ENCODE assay signal across 9 cellular contexts in the genomic region with DNA sequence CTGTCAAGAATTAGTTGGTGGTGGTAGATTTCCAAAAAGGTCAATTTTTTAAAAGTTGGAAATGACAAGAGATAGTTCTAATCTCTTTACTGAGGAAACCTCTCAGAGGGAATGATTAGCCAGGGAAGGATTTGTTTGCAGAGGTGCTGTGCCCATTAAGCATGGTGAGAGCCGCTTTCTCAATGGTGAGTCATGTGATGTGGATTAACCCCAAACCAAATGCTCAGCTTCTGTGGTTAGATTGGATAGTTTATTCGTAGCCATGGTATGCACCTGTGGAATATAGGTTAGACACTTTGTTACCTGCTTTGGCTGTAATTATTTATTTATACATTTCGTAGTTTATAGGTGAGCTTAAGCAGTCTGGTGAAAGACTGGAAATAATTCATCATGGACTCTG. TPM values are rescaled to one million over a fixed set of nuclear protein-coding genes. Genes with fewer than 3 reads are reported as not detected.
DNase-seq lines count a peak whose midpoint lies in the region; FAIRE-seq lines count a peak whose summit lies in the region.
"Had no signal": no experiment of that assay in that cellular context is flagged by ENCODE, and none has a peak within 500 bp of the region (broad histone marks: within the 10 kb centered on the region; RNA-seq: fewer than 3 reads in every experiment).

No MANE protein-coding gene starts in this region.

- peak overlapping the region; percentile 6 for H3K27ac Mint-ChIP-seq in activated CD4-positive, alpha-beta memory T cell treated with anti-CD3 and anti-CD28 coated beads, Interleukin-2, amount 10 ng/mL, durations not matched to agents 7 days and 5 days

- peak; percentile 20 for DNase-seq in stimulated activated CD4-positive, alpha-beta T cell treated with anti-CD3 and anti-CD28 coated beads, Interleukin-4, amount 100 ng/mL, for 24 hours
- DNase-seq in stimulated activated CD4-positive, alpha-beta T cell treated with anti-CD3 and anti-CD28 coated beads, Interleukin-12 subunit alpha, Interleukin-12 subunit beta, amount 100 ng/mL, for 4 hours = no peak
- DNase-seq in activated CD4-positive, alpha-beta memory T cell treated with anti-CD3 and anti-CD28 coated beads, Interleukin-2, amount 10 ng/mL, durations not matched to agents 7 days and 5 days = no peak
- no peak for DNase-seq in activated effector memory CD4-positive, alpha-beta T cell treated with Interleukin-2 at 50 U/mL for 16 hours
- DNase-seq in substantia nigra (lab: John Stamatoyannopoulos, UW) = no peak
- DNase-seq in DMS153 (lab: John Stamatoyannopoulos, UW) = no peak
- DNase-seq in T-helper 9 cell = no peak

- no peaks in the 10 kb centered on the region for H3K27me3 Mint-ChIP-seq in activated CD4-positive, alpha-beta memory T cell treated with anti-CD3 and anti-CD28 coated beads, Interleukin-2, amount 10 ng/mL, durations not matched to agents 7 days and 5 days

- FAIRE-seq in islet of Langerhans (lab: Jason Lieb, UNC) = peak; percentile 84

- H3K36me3 Mint-ChIP-seq in activated CD4-positive, alpha-beta memory T cell treated with anti-CD3 and anti-CD28 coated beads, Interleukin-2, amount 10 ng/mL, durations not matched to agents 7 days and 5 days (ENCODE audit: low read depth) = peaks cover 57% of the 10 kb centered on the region

- no peaks in the 10 kb centered on the region for H3K9me3 Mint-ChIP-seq in activated CD4-positive, alpha-beta memory T cell treated with anti-CD3 and anti-CD28 coated beads, Interleukin-2, amount 10 ng/mL, durations not matched to agents 7 days and 5 days

- CTCF ChIA-PET in activated CD4-positive, alpha-beta memory T cell treated with anti-CD3 and anti-CD28 coated beads, Interleukin-2, amount 10 ng/mL, durations not matched to agents 7 days and 5 days (lab: Charles Lee) = interaction anchor here (1.3 kb wide), 1 partner anchor 119 kb away, joined by 3 read pairs; no protein-coding TSS in a partner anchor

- POLR2A ChIA-PET in activated CD4-positive, alpha-beta memory T cell treated with anti-CD3 and anti-CD28 coated beads, Interleukin-2, amount 10 ng/mL, durations not matched to agents 7 days and 5 days (lab: Charles Lee) = interaction anchor here (1.0 to 1.2 kb wide), 3 partner anchors 8 to 17 kb away, joined by 3 to 4 read pairs (median 3); a partner anchor contains a TSS

- peaks cover 80% of the 10 kb centered on the region for H3K4me1 Mint-ChIP-seq in activated CD4-positive, alpha-beta memory T cell treated with anti-CD3 and anti-CD28 coated beads, Interleukin-2, amount 10 ng/mL, durations not matched to agents 7 days and 5 days

- no peak overlapping the region for H3K27ac ChIP-seq in substantia nigra (ENCODE audit: low read depth, low read length, poor library complexity, severe bottlenecking)
- H3K27ac ChIP-seq: SK-N-MC had no signal

- no peak overlapping the region for H3K4me3 Mint-ChIP-seq in activated CD4-positive, alpha-beta memory T cell treated with anti-CD3 and anti-CD28 coated beads, Interleukin-2, amount 10 ng/mL, durations not matched to agents 7 days and 5 days

RNA-seq across cellular contexts. Expression of a gene that starts 7.1 kb away (rescaled TPM):
- total RNA-seq in activated CD4-positive, alpha-beta memory T cell treated with anti-CD3 and anti-CD28 coated beads, Interleukin-2, amount 10 ng/mL, durations not matched to agents 7 days and 5 days = 100 to 1,000 TPM; 205 to 211 TPM

RNA-seq across cellular contexts. Expression of a gene that starts 38.8 kb away (rescaled TPM):
- 10 to 100 TPM; 20.6 to 20.8 TPM for total RNA-seq in activated CD4-positive, alpha-beta memory T cell treated with anti-CD3 and anti-CD28 coated beads, Interleukin-2, amount 10 ng/mL, durations not matched to agents 7 days and 5 days

RNA-seq across cellular contexts. Expression of a gene that starts 50.6 kb away (rescaled TPM):
- under 1 TPM; 0.58 to 0.63 TPM for total RNA-seq in activated CD4-positive, alpha-beta memory T cell treated with anti-CD3 and anti-CD28 coated beads, Interleukin-2, amount 10 ng/mL, durations not matched to agents 7 days and 5 days
